In genomic region chr12:71764587-71765321, GRCh38 we compare ENCODE assay signal across 12 cellular contexts.
"Had no signal": no experiment of that assay in that cellular context is flagged by ENCODE, and none has a peak within 500 bp of the region (broad histone marks: within the 10 kb centered on the region; RNA-seq: fewer than 3 reads in every experiment).

No MANE protein-coding gene starts in this region.

- H3K36me3 ChIP-seq: neutrophil had no signal

- H3K27ac Mint-ChIP-seq: T-helper 1 cell treated with Interleukin-12 subunit alpha and Interleukin-12 subunit beta and Interleukin-4 antibody, amounts not matched to agents 30 μg/mL and 1 μg/mL, for 36 hours had no signal

- H3K9me3 ChIP-seq: neutrophil had no signal

- H3K27me3 ChIP-seq: dorsolateral prefrontal cortex, neutrophil, transverse colon had no signal

- H3K27ac ChIP-seq: dorsolateral prefrontal cortex, neutrophil, transverse colon had no signal

- DNase-seq: activated CD4-positive, alpha-beta T cell treated with anti-CD3 and anti-CD28 coated beads, Interleukin-2, amount 50 U/mL, for 48 hours; activated CD4-positive, CD25-positive, alpha-beta regulatory T cell; activated naive CD4-positive, alpha-beta T cell; dorsolateral prefrontal cortex; left colon; SIG-M5; stimulated activated CD4-positive, alpha-beta T cell treated with anti-CD3 and anti-CD28 coated beads, Interleukin-1b, Interleukin-23, amount 100 ng/mL, for 48 hours; transverse colon had no signal

- FAIRE-seq: endometrium had no signal

- H3K4me3 ChIP-seq: dorsolateral prefrontal cortex, lung, transverse colon had no signal

- ATAC-seq: left colon had no signal

- H3K4me3 Mint-ChIP-seq: T-helper 1 cell treated with Interleukin-12 subunit alpha and Interleukin-12 subunit beta and Interleukin-4 antibody, amounts not matched to agents 30 μg/mL and 1 μg/mL, for 36 hours had no signal
